Comparison of ENCODE assay signal across 15 cellular contexts in genomic region chr12:32146074-32146873, GRCh38. TPM values are rescaled to one million over a fixed set of nuclear protein-coding genes. Genes with fewer than 3 reads are reported as not detected.
DNase-seq lines count a peak whose midpoint lies in the region; ATAC-seq and TF ChIP-seq lines count a peak whose summit lies in the region.
"Had no signal": no experiment of that assay in that cellular context is flagged by ENCODE, and none has a peak within 500 bp of the region (broad histone marks: within the 10 kb centered on the region; RNA-seq: fewer than 3 reads in every experiment).

No MANE protein-coding gene starts in this region.

- no peaks in the 10 kb centered on the region for H3K9me2 ChIP-seq in DOHH2 (replicated peaks; ENCODE audit: control insufficient read depth, low read length)

- ATAC-seq in GM19023 (IDR thresholded peaks at IDR 0.05; ENCODE audit: unreplicated experiment): peak; percentile 79
- ATAC-seq in HG02610 (IDR thresholded peaks at IDR 0.05; ENCODE audit: unreplicated experiment): peak; percentile 96
- peak; percentile 77 for ATAC-seq in HG03460 (IDR thresholded peaks at IDR 0.05; ENCODE audit: unreplicated experiment)
- ATAC-seq in GM21576 (IDR thresholded peaks at IDR 0.05; ENCODE audit: unreplicated experiment): no peak

- H4K20me1 ChIP-seq in DOHH2 (ENCODE audit: control insufficient read depth, insufficient read depth, low read depth, low read length) (no peaks in the 10 kb centered on the region), osteoblast (ENCODE audit: insufficient read depth, low read length) (peaks cover 13% of the 10 kb centered on the region)

- H2AFZ ChIP-seq in osteoblast (ENCODE audit: low read length): no peak overlapping the region

- H3K4me2 ChIP-seq in DOHH2 (ENCODE audit: low read length) (peak overlapping the region; percentile 55), osteoblast (ENCODE audit: insufficient read depth, low read length) (no peak overlapping the region)
- H3K4me2 ChIP-seq: KMS-11 had no signal

- no peak for DNase-seq in superior temporal gyrus (ENCODE audit: extremely low spot score)
- no peak for DNase-seq in osteoblast (ENCODE audit: insufficient read length, low spot score, missing footprints)
- no peak for DNase-seq in WERI-Rb-1
- DNase-seq: activated CD4-positive, alpha-beta T cell treated with anti-CD3 and anti-CD28 coated beads, Interleukin-2, amount 10 ng/mL, durations not matched to agents 7 days and 5 days; Calu3; NCI-H2029 treated with DMSO at 0.1 percent for 48 hours; nephron progenitor cell; NK-92 treated with Interleukin-12 subunit alpha and Interleukin-12 subunit beta, amount 100 ng/mL, for 24 hours had no signal

- H3K4me1 ChIP-seq in DOHH2 (ENCODE audit: control insufficient read depth, low read length) (peaks cover 55% of the 10 kb centered on the region), osteoblast (ENCODE audit: insufficient read depth, low read length) (peaks cover 3% of the 10 kb centered on the region)
- H3K4me1 ChIP-seq: breast epithelium had no signal

- no peak for TF ChIP-seq CTCF in DOHH2 (IDR thresholded peaks at IDR 0.05; ENCODE audit: low read depth, low read length, poor library complexity, severe bottlenecking)
- TF ChIP-seq CTCF in osteoblast (IDR thresholded peaks at IDR 0.05; ENCODE audit: extremely low read depth, low read depth, low read length): no peak
- no peak for TF ChIP-seq CTCF in WERI-Rb-1 (IDR thresholded peaks at IDR 0.05; ENCODE audit: low read depth, low read length)

- H3K9me3 ChIP-seq in DOHH2 (ENCODE audit: control insufficient read depth, insufficient read depth, low read length) (no peaks in the 10 kb centered on the region), osteoblast (ENCODE audit: low read depth, low read length) (no peaks in the 10 kb centered on the region), WERI-Rb-1 (ENCODE audit: severe bottlenecking) (no peaks in the 10 kb centered on the region)
- H3K9me3 ChIP-seq: breast epithelium had no signal

- peaks cover 3% of the 10 kb centered on the region; the same call in 1 of the 2 replicates for H3F3A ChIP-seq in DOHH2 (ENCODE audit: control insufficient read depth, insufficient read depth)

- H3K4me3 ChIP-seq in DOHH2 (ENCODE audit: low read length) (peak overlapping the region; percentile 43), osteoblast (ENCODE audit: insufficient read depth, low read length) (no peak overlapping the region), WERI-Rb-1 (ENCODE audit: low read depth, low read length) (no peak overlapping the region)
- H3K4me3 ChIP-seq: breast epithelium had no signal

- H3K79me2 ChIP-seq in DOHH2 (ENCODE audit: control insufficient read depth, low read length): peaks cover 99% of the 10 kb centered on the region
- H3K79me2 ChIP-seq in osteoblast (ENCODE audit: insufficient read depth, low read length): peaks cover 93% of the 10 kb centered on the region

- H3K27me3 ChIP-seq in DOHH2 (ENCODE audit: control insufficient read depth, low read length) (no peaks in the 10 kb centered on the region), osteoblast (ENCODE audit: insufficient read depth, low read length) (no peaks in the 10 kb centered on the region), WERI-Rb-1 (ENCODE audit: insufficient read depth, low read depth, severe bottlenecking) (no peaks in the 10 kb centered on the region)
- H3K27me3 ChIP-seq: breast epithelium had no signal

- H3K36me3 ChIP-seq in DOHH2 (ENCODE audit: control insufficient read depth, low read length) (peaks cover 44% of the 10 kb centered on the region), osteoblast (ENCODE audit: insufficient read depth, low read length) (no peaks in the 10 kb centered on the region), WERI-Rb-1 (peaks cover 3% of the 10 kb centered on the region; the same call in 1 of the 2 replicates)
- H3K36me3 ChIP-seq: breast epithelium had no signal

- H3K27ac ChIP-seq in DOHH2 (ENCODE audit: low read depth, low read length) (peak overlapping the region; percentile 56), osteoblast (ENCODE audit: low read depth, low read length) (no peak overlapping the region), WERI-Rb-1 (no peak overlapping the region)
- H3K27ac ChIP-seq: breast epithelium, KMS-11 had no signal

RNA-seq across cellular contexts. Expression of gene BICD1, which starts 39.6 kb away (rescaled TPM):
- 17.7 and 21.0 TPM in 2 replicates for total RNA-seq in osteoblast
